ENCODE assay signal across 2 cellular contexts in genomic region chr16:16143941-16144340, GRCh38.
TF ChIP-seq lines count a peak whose summit lies in the region.

No MANE protein-coding gene starts in this region.

TF ChIP-seq in IMR-90, 13 proteins besides CTCF, POLR2A, EP300 and RAD21:
- TF ChIP-seq USF2 (IDR thresholded peaks at IDR 0.05; ENCODE audit: low read depth, low read length) (peak; percentile 85), CEBPB (IDR thresholded peaks at IDR 0.05; ENCODE audit: low read depth, low read length) (no peak), MAZ (IDR thresholded peaks at IDR 0.05; ENCODE audit: borderline replicate concordance, low read depth, low read length) (no peak), SMC3 (IDR thresholded peaks at IDR 0.05; ENCODE audit: low read depth, low read length) (no peak)

TF ChIP-seq in K562, 482 proteins besides CTCF, POLR2A, EP300 and RAD21:
- TF ChIP-seq PKNOX1 (IDR thresholded peaks at IDR 0.05) (no peak), PHF8 (IDR thresholded peaks at IDR 0.05; ENCODE audit: borderline replicate concordance, low read length) (no peak), RBBP5 (IDR thresholded peaks at IDR 0.05; ENCODE audit: borderline replicate concordance, insufficient read depth, low read length, poor library complexity, severe bottlenecking) (no peak), ZC3H4 (CRISPR knock-in tag; IDR thresholded peaks at IDR 0.05; ENCODE audit: borderline replicate concordance) (0 out of 2 replicates have a peak, but pooled peaks have one; percentile 31), RAD51 (IDR thresholded peaks at IDR 0.05; ENCODE audit: borderline replicate concordance, low read depth) (peak; percentile 62; the same call in 1 of the 2 replicates), NFYB (IDR thresholded peaks at IDR 0.05; ENCODE audit: extremely low read depth, insufficient read length) (peak; percentile 97), USF2 (CRISPR knock-in tag; IDR thresholded peaks at IDR 0.05) (peak; percentile 85), USF1 (CRISPR knock-in tag; IDR thresholded peaks at IDR 0.05) (peak; percentile 89), CBFA2T2 (conservative IDR thresholded peaks at IDR 0.05) (0 out of 2 replicates have a peak, but pooled peaks have one; percentile 12), MTF1 (CRISPR knock-in tag; IDR thresholded peaks at IDR 0.05; ENCODE audit: borderline replicate concordance) (no peak)
